Comparison of ENCODE assay signal across 11 cellular contexts in the genomic region with DNA sequence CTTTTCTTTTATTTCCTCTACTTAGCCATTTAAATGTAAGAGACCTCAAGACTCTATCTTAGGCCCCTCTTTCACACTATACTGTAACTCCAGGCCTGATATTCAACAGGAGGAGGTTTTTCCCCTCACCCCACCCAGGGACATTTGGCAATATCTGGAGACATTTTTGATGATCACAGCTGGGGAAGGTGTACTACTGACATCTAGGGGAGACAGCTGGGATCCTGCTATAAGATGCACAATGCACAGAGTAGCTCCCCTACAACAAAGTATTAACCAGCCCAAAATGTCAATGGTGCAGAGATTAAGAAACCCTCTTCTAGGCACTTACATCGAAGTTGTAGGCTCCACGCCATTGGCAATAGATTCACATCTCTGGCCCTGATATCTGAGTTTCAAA.
DNase-seq lines count a peak whose midpoint lies in the region; ATAC-seq and TF ChIP-seq lines count a peak whose summit lies in the region.
"Had no signal": no experiment of that assay in that cellular context is flagged by ENCODE, and none has a peak within 500 bp of the region (broad histone marks: within the 10 kb centered on the region; RNA-seq: fewer than 3 reads in every experiment).

No MANE protein-coding gene starts in this region.

- TF ChIP-seq CTCF in GM12875 (IDR thresholded peaks at IDR 0.05; ENCODE audit: borderline replicate concordance, insufficient read depth, low read depth, low read length): peak; percentile 31; the same call in 1 of the 2 replicates
- peak; percentile 35 to 39 for TF ChIP-seq CTCF in brain (conservative IDR thresholded peaks at IDR 0.05)
- peak; percentile 43 for TF ChIP-seq CTCF in progenitor cell of endocrine pancreas (IDR thresholded peaks at IDR 0.05; ENCODE audit: unreplicated experiment)
- TF ChIP-seq CTCF in CD4-positive, alpha-beta T cell (IDR thresholded peaks at IDR 0.05): no peak

- H3K27ac Mint-ChIP-seq in brain: peak overlapping the region in 1 of 5 experiments; percentile 70
- no peak overlapping the region for H3K27ac Mint-ChIP-seq in progenitor cell of endocrine pancreas
- H3K27ac Mint-ChIP-seq in CD4-positive, alpha-beta T cell: no peak overlapping the region

- POLR2A ChIA-PET in CD4-positive, alpha-beta T cell (lab: Charles Lee): no interaction called here

- no peak for ATAC-seq in GM21717 (IDR thresholded peaks at IDR 0.05; ENCODE audit: unreplicated experiment)
- no peak for ATAC-seq in CD4-positive, alpha-beta T cell (ENCODE audit: poor library complexity)

- H3K27ac ChIP-seq in CD4-positive, alpha-beta T cell (ENCODE audit: low read depth, low read length): no peak overlapping the region
- H3K27ac ChIP-seq: SK-N-MC, thoracic aorta had no signal

- DNase-seq in M059J (ENCODE audit: low read depth) (peak; percentile 0), progenitor cell of endocrine pancreas (ENCODE audit: low spot score, unreplicated experiment) (no peak)
- no peak for DNase-seq in stimulated activated CD4-positive, alpha-beta T cell treated with anti-CD3 and anti-CD28 coated beads, Interleukin-2, amount 100 ng/mL, for 48 hours
- no peak for DNase-seq in CD4-positive, alpha-beta T cell
- DNase-seq: NCI-H2029 treated with DMSO at 0.1 percent for 48 hours; stimulated activated CD4-positive, alpha-beta T cell treated with anti-CD3 and anti-CD28 coated beads, Interleukin-1b, Interleukin-23, amount 100 ng/mL, for 48 hours had no signal

- H3K4me1 Mint-ChIP-seq in brain: no peaks in the 10 kb centered on the region
- H3K4me1 Mint-ChIP-seq in progenitor cell of endocrine pancreas (ENCODE audit: low read depth): peaks cover 3% of the 10 kb centered on the region
- no peaks in the 10 kb centered on the region for H3K4me1 Mint-ChIP-seq in CD4-positive, alpha-beta T cell (ENCODE audit: low read depth)

- H3K27me3 ChIP-seq in CD4-positive, alpha-beta T cell (ENCODE audit: control insufficient read depth, insufficient read depth, low read length): no peaks in the 10 kb centered on the region

- H3K4me3 Mint-ChIP-seq in brain (no peak overlapping the region), progenitor cell of endocrine pancreas (ENCODE audit: low read depth) (no peak overlapping the region)
- no peak overlapping the region for H3K4me3 Mint-ChIP-seq in CD4-positive, alpha-beta T cell

- intact Hi-C loops in CD4-positive, alpha-beta T cell (cut with DNase I, micrococcal nuclease): no loop called here

- no peak overlapping the region for H3K4me3 ChIP-seq in GM12875 (ENCODE audit: low read depth, low read length)
- H3K4me3 ChIP-seq: SK-N-MC, thoracic aorta had no signal

- H3K27me3 Mint-ChIP-seq in brain: peaks cover 3% of the 10 kb centered on the region
- H3K27me3 Mint-ChIP-seq in progenitor cell of endocrine pancreas: no peaks in the 10 kb centered on the region
- no peaks in the 10 kb centered on the region for H3K27me3 Mint-ChIP-seq in CD4-positive, alpha-beta T cell

- H3K9me3 Mint-ChIP-seq in brain (peaks cover 0 to 4% (median 2%) of the 10 kb centered on the region in 5 experiments), progenitor cell of endocrine pancreas (ENCODE audit: low read depth) (peaks cover 10% of the 10 kb centered on the region)
- H3K9me3 Mint-ChIP-seq in CD4-positive, alpha-beta T cell: peaks cover 4% of the 10 kb centered on the region

- no peaks in the 10 kb centered on the region for H3K9me3 ChIP-seq in CD4-positive, alpha-beta T cell (ENCODE audit: control insufficient read depth, low read length)
- H3K9me3 ChIP-seq: thoracic aorta had no signal

- H3K36me3 Mint-ChIP-seq in brain (no peaks in the 10 kb centered on the region), progenitor cell of endocrine pancreas (ENCODE audit: insufficient read depth) (no peaks in the 10 kb centered on the region)
- H3K36me3 Mint-ChIP-seq in CD4-positive, alpha-beta T cell (ENCODE audit: low read depth): no peaks in the 10 kb centered on the region

- CTCF ChIA-PET in CD4-positive, alpha-beta T cell (lab: Charles Lee): no interaction called here
